ENCODE assay signal across 1 cellular context in genomic region chr16:51133130-51133529, GRCh38.
TF ChIP-seq lines count a peak whose summit lies in the region.

No MANE protein-coding gene starts in this region.

TF ChIP-seq in HepG2, 621 proteins besides CTCF, POLR2A, EP300 and RAD21:
- no peak for TF ChIP-seq TEAD3 (CRISPR knock-in tag; optimal IDR thresholded peaks at IDR 0.05; ENCODE audit: borderline replicate concordance)
- no peak for TF ChIP-seq POGZ (CRISPR knock-in tag; IDR thresholded peaks at IDR 0.05)
